Comparison of ENCODE assay signal across 10 cellular contexts in genomic region chr7:69677054-69677847, GRCh38.
DNase-seq lines count a peak whose midpoint lies in the region; ATAC-seq, FAIRE-seq and TF ChIP-seq lines count a peak whose summit lies in the region.
"Had no signal": no experiment of that assay in that cellular context is flagged by ENCODE, and none has a peak within 500 bp of the region (broad histone marks: within the 10 kb centered on the region; RNA-seq: fewer than 3 reads in every experiment).

No MANE protein-coding gene starts in this region.

- peaks cover 11% of the 10 kb centered on the region; the same call in 1 of the 2 replicates for H3F3A ChIP-seq in OCI-LY1 (ENCODE audit: insufficient read depth, low read length)

- peak overlapping the region; percentile 37 for H3K27ac ChIP-seq in left ventricle myocardium inferior (replicated peaks)
- peak overlapping the region; percentile 97 for H3K27ac ChIP-seq in OCI-LY1 (ENCODE audit: low read depth, low read length, poor library complexity, severe bottlenecking)
- no peak overlapping the region for H3K27ac ChIP-seq in foreskin keratinocyte
- H3K27ac ChIP-seq in kidney (ENCODE audit: low read depth in 2 of 2, low read length in 2 of 2) = no peak overlapping the region
- peak overlapping the region in 1 of 2 donors; percentile 51 for H3K27ac ChIP-seq in ovary

- H3K36me3 ChIP-seq in left ventricle myocardium inferior (no peaks in the 10 kb centered on the region), OCI-LY1 (ENCODE audit: insufficient read depth, low read length) (no peaks in the 10 kb centered on the region), kidney (ENCODE audit: control insufficient read depth in 1 of 2, insufficient read depth in 2 of 2, low read length in 2 of 2) (no peaks in the 10 kb centered on the region), ovary (no peaks in the 10 kb centered on the region)

- TF ChIP-seq CTCF in left ventricle myocardium inferior (IDR thresholded peaks at IDR 0.05; ENCODE audit: borderline replicate concordance) (peak; percentile 50), OCI-LY1 (IDR thresholded peaks at IDR 0.05; ENCODE audit: low read length) (peak; percentile 85), foreskin keratinocyte (conservative IDR thresholded peaks at IDR 0.05) (peak; percentile 45), kidney (IDR thresholded peaks at IDR 0.05; ENCODE audit: borderline replicate concordance, extremely low read depth, insufficient read depth) (no peak), ovary (IDR thresholded peaks at IDR 0.05) (no peak)

- peaks cover 38% of the 10 kb centered on the region for H3K4me1 ChIP-seq in left ventricle myocardium inferior
- H3K4me1 ChIP-seq in OCI-LY1 (ENCODE audit: insufficient read depth, low read length, severe bottlenecking) = peaks cover 99% of the 10 kb centered on the region
- no peaks in the 10 kb centered on the region for H3K4me1 ChIP-seq in foreskin keratinocyte
- no peaks in the 10 kb centered on the region for H3K4me1 ChIP-seq in kidney (ENCODE audit: control insufficient read depth in 1 of 2, insufficient read depth in 1 of 2, low read depth in 1 of 2, low read length in 2 of 2)
- peaks cover 28% of the 10 kb centered on the region for H3K4me1 ChIP-seq in ovary (ENCODE audit: insufficient read depth)

- H3K9ac ChIP-seq in OCI-LY1 (ENCODE audit: low read length) (peak overlapping the region; percentile 38), kidney (ENCODE audit: low read length in 2 of 2) (no peak overlapping the region)

- H3K79me2 ChIP-seq in OCI-LY1 (ENCODE audit: insufficient read depth, low read length) = peaks cover 98% of the 10 kb centered on the region

- no peak overlapping the region for H2AFZ ChIP-seq in OCI-LY1 (ENCODE audit: low read length)

- H3K27me3 ChIP-seq in left ventricle myocardium inferior (ENCODE audit: low read depth) = no peaks in the 10 kb centered on the region
- no peaks in the 10 kb centered on the region for H3K27me3 ChIP-seq in OCI-LY1 (ENCODE audit: insufficient read depth, low read length)
- H3K27me3 ChIP-seq in foreskin keratinocyte = no peaks in the 10 kb centered on the region
- H3K27me3 ChIP-seq in ovary = no peaks in the 10 kb centered on the region

- peak overlapping the region; percentile 55 for H3K4me2 ChIP-seq in OCI-LY1 (ENCODE audit: low read length)

- no peak overlapping the region for H3K4me3 ChIP-seq in left ventricle myocardium inferior
- peak overlapping the region; percentile 19 for H3K4me3 ChIP-seq in OCI-LY1 (ENCODE audit: low read depth, low read length, poor library complexity, severe bottlenecking)
- no peak overlapping the region for H3K4me3 ChIP-seq in kidney (ENCODE audit: low read length in 2 of 2)
- H3K4me3 ChIP-seq in ovary = no peak overlapping the region

- no peak for ATAC-seq in left cardiac atrium
- no peak for ATAC-seq in foreskin keratinocyte
- ATAC-seq in HG03139 (IDR thresholded peaks at IDR 0.05; ENCODE audit: unreplicated experiment) = no peak

- TF ChIP-seq POLR2A in ovary (IDR thresholded peaks at IDR 0.05) = no peak

- intact Hi-C loops in left ventricle myocardium inferior (cut with micrococcal nuclease) (no loop called here), left cardiac atrium (cut with DNase I) (no loop called here), kidney (cut with DNase I) (no loop called here), ovary (cut with DNase I) (no loop called here)

- no peak for DNase-seq in left ventricle myocardium inferior
- DNase-seq in left cardiac atrium = no peak
- DNase-seq in foreskin keratinocyte = no peak
- DNase-seq in kidney = no peak
- DNase-seq in nucleus accumbens (lab: John Stamatoyannopoulos, UW) = no peak
- no peak for DNase-seq in ovary
- DNase-seq: activated CD4-positive, CD25-positive, alpha-beta regulatory T cell treated with anti-CD3 and anti-CD28 coated beads, Interleukin-2, amount 50 U/mL, for 72 hours; NCI-H446 had no signal

- H3K9me3 ChIP-seq in left ventricle myocardium inferior (replicated peaks) (no peaks in the 10 kb centered on the region), OCI-LY1 (ENCODE audit: low read length) (no peaks in the 10 kb centered on the region), kidney (ENCODE audit: control insufficient read depth in 1 of 2, low read length in 2 of 2) (no peaks in the 10 kb centered on the region), ovary (no peaks in the 10 kb centered on the region)

- FAIRE-seq in kidney (lab: Jason Lieb, UNC) = no peak

- H3K9me2 ChIP-seq in OCI-LY1 (ENCODE audit: low read depth, low read length) = no peaks in the 10 kb centered on the region

- no peaks in the 10 kb centered on the region for H4K20me1 ChIP-seq in OCI-LY1 (ENCODE audit: insufficient read depth, low read length)

- WGBS in ovary, 3 donors = 25 to 32% (median 27%) methylated on average over 4 of the region's 4 CpGs

- no peak for TF ChIP-seq EP300 in ovary (IDR thresholded peaks at IDR 0.05)

Comparison
In these comparisons a context has a peak if more than half of its experiments do, and no peak if none do; other contexts are left out.
1. H3K27ac ChIP-seq: peak in left ventricle myocardium inferior (single experiment) and OCI-LY1 (single experiment); none in foreskin keratinocyte (single experiment) and kidney (0 of 2).
2. CTCF ChIP-seq: peak in left ventricle myocardium inferior (single experiment), OCI-LY1 (single experiment) and foreskin keratinocyte (single experiment); none in kidney (single experiment) and ovary (0 of 3).